Comparison of ENCODE assay signal across 1 cellular context in the genomic region with DNA sequence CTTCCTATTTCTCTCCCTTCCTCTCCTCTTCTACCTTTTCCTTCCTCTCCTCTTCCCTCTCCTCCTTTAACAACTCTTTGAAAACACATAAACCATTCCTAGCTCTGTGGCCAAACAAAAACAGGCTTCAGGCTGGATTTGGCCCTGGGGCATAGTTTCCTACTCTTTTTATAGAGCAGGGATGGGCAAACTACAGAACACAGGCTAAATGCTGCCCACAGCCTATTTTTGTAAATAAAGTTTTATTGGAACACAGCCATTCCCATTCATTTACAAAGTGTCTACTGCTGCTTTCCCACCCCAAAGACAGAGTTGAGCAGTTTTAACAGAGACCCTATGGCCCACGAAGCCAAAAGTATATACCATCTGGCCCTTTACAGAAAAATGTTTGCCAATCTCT.
A peak's percentile ranks its signal among the peaks of the same experiment; 100 is the strongest.
TF ChIP-seq lines count a peak whose summit lies in the region.

No MANE protein-coding gene starts in this region.

TF ChIP-seq in HEK293, 187 proteins besides CTCF, POLR2A, EP300 and RAD21:
- TF ChIP-seq ZNF626 (tag by site-specific recombination; IDR thresholded peaks at IDR 0.05): no peak
- peak; percentile 16; the same call in 1 of the 2 replicates for TF ChIP-seq FEZF1 (tag by site-specific recombination; IDR thresholded peaks at IDR 0.05)
- TF ChIP-seq ZNF366 (tag by site-specific recombination; conservative IDR thresholded peaks at IDR 0.05): 0 out of 2 replicates have a peak, but pooled peaks have one; percentile 18
- no peak for TF ChIP-seq ZNF114 (tag by site-specific recombination; IDR thresholded peaks at IDR 0.05)
- TF ChIP-seq ZNF837 (tag by site-specific recombination; IDR thresholded peaks at IDR 0.05): no peak
